Comparison of ENCODE assay signal across 23 cellular contexts in the genomic region with DNA sequence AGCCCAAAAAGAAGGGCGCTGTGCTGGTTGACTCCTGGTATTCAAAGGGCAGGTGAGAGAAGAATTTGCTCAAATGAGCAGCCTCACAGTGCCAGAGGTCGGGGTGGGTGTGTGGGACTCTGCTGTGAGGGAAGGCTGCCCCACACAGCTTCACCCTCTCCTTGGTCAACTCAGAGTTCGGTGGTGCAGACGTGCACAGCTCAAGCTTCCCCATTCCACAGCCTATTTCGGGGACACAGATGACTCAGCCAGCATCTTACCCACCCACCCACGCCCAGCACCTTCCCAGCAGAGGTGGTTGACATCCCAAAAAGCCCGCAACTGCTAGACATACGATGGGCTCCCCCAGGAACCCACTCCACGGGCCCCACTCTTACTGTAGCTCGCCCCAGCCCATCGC.
"Had no signal": no experiment of that assay in that cellular context is flagged by ENCODE, and none has a peak within 500 bp of the region (broad histone marks: within the 10 kb centered on the region; RNA-seq: fewer than 3 reads in every experiment).

No MANE protein-coding gene starts in this region.

- H3K36me3 Mint-ChIP-seq: activated naive CD4-positive, alpha-beta T cell treated with anti-CD3 and anti-CD28 coated beads, Interleukin-2, amount 10 ng/mL, durations not matched to agents 7 days and 5 days; activated naive CD8-positive, alpha-beta T cell treated with anti-CD3 and anti-CD28 coated beads, Interleukin-2, amount 10 ng/mL, durations not matched to agents 7 days and 5 days; memory B cell; naive thymus-derived CD4-positive, alpha-beta T cell; stimulated activated memory B cell treated with anti-CD40 and anti-IgM and Interleukin-4, amounts not matched to agents 10 μg/mL and 1 μg/mL and 100 μg/mL, for 72 hours had no signal

- H3K27ac Mint-ChIP-seq: activated B cell treated with CpG ODN at 0.5 μM for 24 hours; activated naive CD4-positive, alpha-beta T cell treated with anti-CD3 and anti-CD28 coated beads, Interleukin-2, amount 10 ng/mL, durations not matched to agents 7 days and 5 days; activated naive CD8-positive, alpha-beta T cell treated with anti-CD3 and anti-CD28 coated beads, Interleukin-2, amount 10 ng/mL, durations not matched to agents 7 days and 5 days; activated T-cell treated with anti-CD3 and anti-CD28 coated beads, Interleukin-2, amount 50 U/mL, for 72 hours; memory B cell; naive thymus-derived CD4-positive, alpha-beta T cell; stimulated activated memory B cell treated with anti-CD40 and anti-IgM and Interleukin-4, amounts not matched to agents 10 μg/mL and 1 μg/mL and 100 μg/mL, for 72 hours; T-helper 17 cell had no signal

- H3K4me3 Mint-ChIP-seq: activated B cell treated with CpG ODN at 0.5 μM for 24 hours; activated naive CD4-positive, alpha-beta T cell treated with anti-CD3 and anti-CD28 coated beads, Interleukin-2, amount 10 ng/mL, durations not matched to agents 7 days and 5 days; activated naive CD8-positive, alpha-beta T cell treated with anti-CD3 and anti-CD28 coated beads, Interleukin-2, amount 10 ng/mL, durations not matched to agents 7 days and 5 days; activated T-cell treated with anti-CD3 and anti-CD28 coated beads, Interleukin-2, amount 50 U/mL, for 72 hours; memory B cell; naive thymus-derived CD4-positive, alpha-beta T cell; stimulated activated memory B cell treated with anti-CD40 and anti-IgM and Interleukin-4, amounts not matched to agents 10 μg/mL and 1 μg/mL and 100 μg/mL, for 72 hours; T-helper 17 cell had no signal

- H3K27me3 Mint-ChIP-seq: activated B cell treated with CpG ODN at 0.5 μM for 24 hours; activated naive CD4-positive, alpha-beta T cell treated with anti-CD3 and anti-CD28 coated beads, Interleukin-2, amount 10 ng/mL, durations not matched to agents 7 days and 5 days; memory B cell; stimulated activated memory B cell treated with anti-CD40 and anti-IgM and Interleukin-4, amounts not matched to agents 10 μg/mL and 1 μg/mL and 100 μg/mL, for 72 hours had no signal

- H3K9me3 Mint-ChIP-seq: activated B cell treated with CpG ODN at 0.5 μM for 24 hours; activated naive CD4-positive, alpha-beta T cell treated with anti-CD3 and anti-CD28 coated beads, Interleukin-2, amount 10 ng/mL, durations not matched to agents 7 days and 5 days; activated naive CD8-positive, alpha-beta T cell treated with anti-CD3 and anti-CD28 coated beads, Interleukin-2, amount 10 ng/mL, durations not matched to agents 7 days and 5 days; naive thymus-derived CD4-positive, alpha-beta T cell; stimulated activated memory B cell treated with anti-CD40 and anti-IgM and Interleukin-4, amounts not matched to agents 10 μg/mL and 1 μg/mL and 100 μg/mL, for 72 hours had no signal

- H3K4me1 Mint-ChIP-seq: activated B cell treated with CpG ODN at 0.5 μM for 24 hours; activated naive CD4-positive, alpha-beta T cell treated with anti-CD3 and anti-CD28 coated beads, Interleukin-2, amount 10 ng/mL, durations not matched to agents 7 days and 5 days; activated naive CD8-positive, alpha-beta T cell treated with anti-CD3 and anti-CD28 coated beads, Interleukin-2, amount 10 ng/mL, durations not matched to agents 7 days and 5 days; memory B cell; T-helper 17 cell had no signal

- DNase-seq: activated B cell treated with CpG ODN at 0.5 μM for 24 hours; activated naive CD4-positive, alpha-beta T cell treated with anti-CD3 and anti-CD28 coated beads, Interleukin-2, amount 10 ng/mL, durations not matched to agents 7 days and 5 days; activated naive CD8-positive, alpha-beta T cell treated with anti-CD3 and anti-CD28 coated beads, Interleukin-2, amount 10 ng/mL, durations not matched to agents 7 days and 5 days; activated T-cell treated with anti-CD3 and anti-CD28 coated beads for 4 hours; activated T-cell treated with anti-CD3 and anti-CD28 coated beads, Interleukin-2, amount 50 U/mL, for 72 hours; amniotic stem cell; brain microvascular endothelial cell; hippocampal formation; kidney; left colon; midbrain; naive thymus-derived CD4-positive, alpha-beta T cell; ovary; sigmoid colon; small intestine; stimulated activated CD4-positive, alpha-beta T cell treated with anti-CD3 and anti-CD28 coated beads, Interleukin-1b, Interleukin-23, amount 100 ng/mL, for 48 hours; stimulated activated CD4-positive, alpha-beta T cell treated with anti-CD3 and anti-CD28 coated beads, Interleukin-4, amount 100 ng/mL, for 4 hours; stimulated activated CD8-positive, alpha-beta memory T cell treated with anti-CD3 and anti-CD28 coated beads, Interleukin-4, amount 100 ng/mL, for 48 hours; T-helper 17 cell; tibial artery had no signal

- ATAC-seq: activated T-cell treated with anti-CD3 and anti-CD28 coated beads, Interleukin-2, amount 50 U/mL, for 72 hours; gastroesophageal sphincter; left colon; naive thymus-derived CD4-positive, alpha-beta T cell; stimulated activated memory B cell treated with anti-CD40 and anti-IgM and Interleukin-4, amounts not matched to agents 10 μg/mL and 1 μg/mL and 100 μg/mL, for 72 hours; T-helper 17 cell had no signal
